1 cellular context compared by ENCODE assay signal in the genomic region with DNA sequence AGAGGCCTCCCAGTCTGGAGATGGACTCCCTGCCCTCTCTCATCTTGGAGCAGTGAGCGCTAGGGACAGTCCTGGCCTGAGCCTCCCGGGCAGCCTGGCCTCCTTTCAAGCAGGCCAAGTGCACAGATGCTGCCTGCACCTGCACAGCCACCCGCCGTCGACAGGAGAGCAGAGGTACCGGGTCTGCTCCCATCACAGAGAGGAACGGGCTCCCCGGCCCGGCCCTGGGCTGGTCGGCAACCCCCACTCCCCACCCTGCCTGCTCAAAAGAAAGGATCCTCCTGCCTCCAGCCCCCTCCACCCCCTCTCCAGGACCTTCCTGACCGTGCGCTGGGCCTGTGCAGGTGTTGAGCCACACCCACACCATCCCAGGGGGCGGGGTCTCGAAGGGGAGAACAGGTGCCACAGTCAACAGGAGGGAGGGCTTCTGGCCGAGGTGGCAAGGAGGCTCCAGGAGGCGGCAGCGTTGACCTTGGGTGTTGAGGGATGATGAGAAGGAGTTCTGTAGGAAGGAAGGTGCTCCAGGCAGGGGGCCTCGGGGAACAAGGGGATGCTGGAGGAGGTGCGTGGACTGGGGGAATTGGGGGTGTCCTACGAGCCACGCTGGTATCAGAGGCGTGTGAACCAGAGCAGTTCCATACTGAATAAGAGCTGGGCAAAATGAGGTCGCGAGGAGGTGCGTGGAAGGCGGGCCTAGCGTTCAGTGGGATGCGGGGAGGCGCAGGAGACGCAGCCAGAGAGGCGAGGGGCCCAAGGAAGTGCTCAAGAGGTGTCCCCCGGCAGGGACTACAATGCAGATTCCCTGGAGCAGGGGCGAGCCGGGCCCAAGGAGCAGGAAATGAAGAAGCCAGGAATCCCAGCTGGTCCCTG.
TF ChIP-seq lines count a peak whose summit lies in the region.

No MANE protein-coding gene starts in this region.

TF ChIP-seq in K562, 482 proteins besides CTCF, POLR2A, EP300 and RAD21 (continues in another document):
- TF ChIP-seq, protein P1, sequence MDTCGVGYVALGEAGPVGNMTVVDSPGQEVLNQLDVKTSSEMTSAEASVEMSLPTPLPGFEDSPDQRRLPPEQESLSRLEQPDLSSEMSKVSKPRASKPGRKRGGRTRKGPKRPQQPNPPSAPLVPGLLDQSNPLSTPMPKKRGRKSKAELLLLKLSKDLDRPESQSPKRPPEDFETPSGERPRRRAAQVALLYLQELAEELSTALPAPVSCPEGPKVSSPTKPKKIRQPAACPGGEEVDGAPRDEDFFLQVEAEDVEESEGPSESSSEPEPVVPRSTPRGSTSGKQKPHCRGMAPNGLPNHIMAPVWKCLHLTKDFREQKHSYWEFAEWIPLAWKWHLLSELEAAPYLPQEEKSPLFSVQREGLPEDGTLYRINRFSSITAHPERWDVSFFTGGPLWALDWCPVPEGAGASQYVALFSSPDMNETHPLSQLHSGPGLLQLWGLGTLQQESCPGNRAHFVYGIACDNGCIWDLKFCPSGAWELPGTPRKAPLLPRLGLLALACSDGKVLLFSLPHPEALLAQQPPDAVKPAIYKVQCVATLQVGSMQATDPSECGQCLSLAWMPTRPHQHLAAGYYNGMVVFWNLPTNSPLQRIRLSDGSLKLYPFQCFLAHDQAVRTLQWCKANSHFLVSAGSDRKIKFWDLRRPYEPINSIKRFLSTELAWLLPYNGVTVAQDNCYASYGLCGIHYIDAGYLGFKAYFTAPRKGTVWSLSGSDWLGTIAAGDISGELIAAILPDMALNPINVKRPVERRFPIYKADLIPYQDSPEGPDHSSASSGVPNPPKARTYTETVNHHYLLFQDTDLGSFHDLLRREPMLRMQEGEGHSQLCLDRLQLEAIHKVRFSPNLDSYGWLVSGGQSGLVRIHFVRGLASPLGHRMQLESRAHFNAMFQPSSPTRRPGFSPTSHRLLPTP (IDR thresholded peaks at IDR 0.05; ENCODE audit: borderline replicate concordance, extremely low read depth, insufficient read length), result no peak
- no peak for TF ChIP-seq BACH1 (tag; IDR thresholded peaks at IDR 0.05)
- no peak for TF ChIP-seq POLR3G (IDR thresholded peaks at IDR 0.05; ENCODE audit: extremely low read depth, insufficient read length, insufficient replicate concordance)
- peak in 1 of 2 experiments; percentile 20; a peak in 1 of 4 replicates for TF ChIP-seq MAZ (CRISPR knock-in tag; conservative IDR thresholded peaks at IDR 0.05 in 1 of 2, IDR thresholded peaks at IDR 0.05 in 1 of 2)
- TF ChIP-seq, protein P2, sequence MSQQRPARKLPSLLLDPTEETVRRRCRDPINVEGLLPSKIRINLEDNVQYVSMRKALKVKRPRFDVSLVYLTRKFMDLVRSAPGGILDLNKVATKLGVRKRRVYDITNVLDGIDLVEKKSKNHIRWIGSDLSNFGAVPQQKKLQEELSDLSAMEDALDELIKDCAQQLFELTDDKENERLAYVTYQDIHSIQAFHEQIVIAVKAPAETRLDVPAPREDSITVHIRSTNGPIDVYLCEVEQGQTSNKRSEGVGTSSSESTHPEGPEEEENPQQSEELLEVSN (IDR thresholded peaks at IDR 0.05; ENCODE audit: borderline replicate concordance in 1 of 2, extremely low read depth in 1 of 2, insufficient read depth in 1 of 2, insufficient read length in 1 of 2, low read depth in 1 of 2, low read length in 1 of 2, poor library complexity in 1 of 2, severe bottlenecking in 1 of 2), result no peak
- TF ChIP-seq, protein P3, sequence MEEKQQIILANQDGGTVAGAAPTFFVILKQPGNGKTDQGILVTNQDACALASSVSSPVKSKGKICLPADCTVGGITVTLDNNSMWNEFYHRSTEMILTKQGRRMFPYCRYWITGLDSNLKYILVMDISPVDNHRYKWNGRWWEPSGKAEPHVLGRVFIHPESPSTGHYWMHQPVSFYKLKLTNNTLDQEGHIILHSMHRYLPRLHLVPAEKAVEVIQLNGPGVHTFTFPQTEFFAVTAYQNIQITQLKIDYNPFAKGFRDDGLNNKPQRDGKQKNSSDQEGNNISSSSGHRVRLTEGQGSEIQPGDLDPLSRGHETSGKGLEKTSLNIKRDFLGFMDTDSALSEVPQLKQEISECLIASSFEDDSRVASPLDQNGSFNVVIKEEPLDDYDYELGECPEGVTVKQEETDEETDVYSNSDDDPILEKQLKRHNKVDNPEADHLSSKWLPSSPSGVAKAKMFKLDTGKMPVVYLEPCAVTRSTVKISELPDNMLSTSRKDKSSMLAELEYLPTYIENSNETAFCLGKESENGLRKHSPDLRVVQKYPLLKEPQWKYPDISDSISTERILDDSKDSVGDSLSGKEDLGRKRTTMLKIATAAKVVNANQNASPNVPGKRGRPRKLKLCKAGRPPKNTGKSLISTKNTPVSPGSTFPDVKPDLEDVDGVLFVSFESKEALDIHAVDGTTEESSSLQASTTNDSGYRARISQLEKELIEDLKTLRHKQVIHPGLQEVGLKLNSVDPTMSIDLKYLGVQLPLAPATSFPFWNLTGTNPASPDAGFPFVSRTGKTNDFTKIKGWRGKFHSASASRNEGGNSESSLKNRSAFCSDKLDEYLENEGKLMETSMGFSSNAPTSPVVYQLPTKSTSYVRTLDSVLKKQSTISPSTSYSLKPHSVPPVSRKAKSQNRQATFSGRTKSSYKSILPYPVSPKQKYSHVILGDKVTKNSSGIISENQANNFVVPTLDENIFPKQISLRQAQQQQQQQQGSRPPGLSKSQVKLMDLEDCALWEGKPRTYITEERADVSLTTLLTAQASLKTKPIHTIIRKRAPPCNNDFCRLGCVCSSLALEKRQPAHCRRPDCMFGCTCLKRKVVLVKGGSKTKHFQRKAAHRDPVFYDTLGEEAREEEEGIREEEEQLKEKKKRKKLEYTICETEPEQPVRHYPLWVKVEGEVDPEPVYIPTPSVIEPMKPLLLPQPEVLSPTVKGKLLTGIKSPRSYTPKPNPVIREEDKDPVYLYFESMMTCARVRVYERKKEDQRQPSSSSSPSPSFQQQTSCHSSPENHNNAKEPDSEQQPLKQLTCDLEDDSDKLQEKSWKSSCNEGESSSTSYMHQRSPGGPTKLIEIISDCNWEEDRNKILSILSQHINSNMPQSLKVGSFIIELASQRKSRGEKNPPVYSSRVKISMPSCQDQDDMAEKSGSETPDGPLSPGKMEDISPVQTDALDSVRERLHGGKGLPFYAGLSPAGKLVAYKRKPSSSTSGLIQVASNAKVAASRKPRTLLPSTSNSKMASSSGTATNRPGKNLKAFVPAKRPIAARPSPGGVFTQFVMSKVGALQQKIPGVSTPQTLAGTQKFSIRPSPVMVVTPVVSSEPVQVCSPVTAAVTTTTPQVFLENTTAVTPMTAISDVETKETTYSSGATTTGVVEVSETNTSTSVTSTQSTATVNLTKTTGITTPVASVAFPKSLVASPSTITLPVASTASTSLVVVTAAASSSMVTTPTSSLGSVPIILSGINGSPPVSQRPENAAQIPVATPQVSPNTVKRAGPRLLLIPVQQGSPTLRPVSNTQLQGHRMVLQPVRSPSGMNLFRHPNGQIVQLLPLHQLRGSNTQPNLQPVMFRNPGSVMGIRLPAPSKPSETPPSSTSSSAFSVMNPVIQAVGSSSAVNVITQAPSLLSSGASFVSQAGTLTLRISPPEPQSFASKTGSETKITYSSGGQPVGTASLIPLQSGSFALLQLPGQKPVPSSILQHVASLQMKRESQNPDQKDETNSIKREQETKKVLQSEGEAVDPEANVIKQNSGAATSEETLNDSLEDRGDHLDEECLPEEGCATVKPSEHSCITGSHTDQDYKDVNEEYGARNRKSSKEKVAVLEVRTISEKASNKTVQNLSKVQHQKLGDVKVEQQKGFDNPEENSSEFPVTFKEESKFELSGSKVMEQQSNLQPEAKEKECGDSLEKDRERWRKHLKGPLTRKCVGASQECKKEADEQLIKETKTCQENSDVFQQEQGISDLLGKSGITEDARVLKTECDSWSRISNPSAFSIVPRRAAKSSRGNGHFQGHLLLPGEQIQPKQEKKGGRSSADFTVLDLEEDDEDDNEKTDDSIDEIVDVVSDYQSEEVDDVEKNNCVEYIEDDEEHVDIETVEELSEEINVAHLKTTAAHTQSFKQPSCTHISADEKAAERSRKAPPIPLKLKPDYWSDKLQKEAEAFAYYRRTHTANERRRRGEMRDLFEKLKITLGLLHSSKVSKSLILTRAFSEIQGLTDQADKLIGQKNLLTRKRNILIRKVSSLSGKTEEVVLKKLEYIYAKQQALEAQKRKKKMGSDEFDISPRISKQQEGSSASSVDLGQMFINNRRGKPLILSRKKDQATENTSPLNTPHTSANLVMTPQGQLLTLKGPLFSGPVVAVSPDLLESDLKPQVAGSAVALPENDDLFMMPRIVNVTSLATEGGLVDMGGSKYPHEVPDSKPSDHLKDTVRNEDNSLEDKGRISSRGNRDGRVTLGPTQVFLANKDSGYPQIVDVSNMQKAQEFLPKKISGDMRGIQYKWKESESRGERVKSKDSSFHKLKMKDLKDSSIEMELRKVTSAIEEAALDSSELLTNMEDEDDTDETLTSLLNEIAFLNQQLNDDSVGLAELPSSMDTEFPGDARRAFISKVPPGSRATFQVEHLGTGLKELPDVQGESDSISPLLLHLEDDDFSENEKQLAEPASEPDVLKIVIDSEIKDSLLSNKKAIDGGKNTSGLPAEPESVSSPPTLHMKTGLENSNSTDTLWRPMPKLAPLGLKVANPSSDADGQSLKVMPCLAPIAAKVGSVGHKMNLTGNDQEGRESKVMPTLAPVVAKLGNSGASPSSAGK (IDR thresholded peaks at IDR 0.05), result no peak
- TF ChIP-seq JUNB (CRISPR knock-in tag; conservative IDR thresholded peaks at IDR 0.05), result no peak
- peak; percentile 43; the same call in 1 of the 2 replicates for TF ChIP-seq ZNF263 (CRISPR knock-in tag; IDR thresholded peaks at IDR 0.05; ENCODE audit: borderline replicate concordance)
- no peak for TF ChIP-seq ZNF3 (CRISPR knock-in tag; IDR thresholded peaks at IDR 0.05)
- TF ChIP-seq, protein P4, sequence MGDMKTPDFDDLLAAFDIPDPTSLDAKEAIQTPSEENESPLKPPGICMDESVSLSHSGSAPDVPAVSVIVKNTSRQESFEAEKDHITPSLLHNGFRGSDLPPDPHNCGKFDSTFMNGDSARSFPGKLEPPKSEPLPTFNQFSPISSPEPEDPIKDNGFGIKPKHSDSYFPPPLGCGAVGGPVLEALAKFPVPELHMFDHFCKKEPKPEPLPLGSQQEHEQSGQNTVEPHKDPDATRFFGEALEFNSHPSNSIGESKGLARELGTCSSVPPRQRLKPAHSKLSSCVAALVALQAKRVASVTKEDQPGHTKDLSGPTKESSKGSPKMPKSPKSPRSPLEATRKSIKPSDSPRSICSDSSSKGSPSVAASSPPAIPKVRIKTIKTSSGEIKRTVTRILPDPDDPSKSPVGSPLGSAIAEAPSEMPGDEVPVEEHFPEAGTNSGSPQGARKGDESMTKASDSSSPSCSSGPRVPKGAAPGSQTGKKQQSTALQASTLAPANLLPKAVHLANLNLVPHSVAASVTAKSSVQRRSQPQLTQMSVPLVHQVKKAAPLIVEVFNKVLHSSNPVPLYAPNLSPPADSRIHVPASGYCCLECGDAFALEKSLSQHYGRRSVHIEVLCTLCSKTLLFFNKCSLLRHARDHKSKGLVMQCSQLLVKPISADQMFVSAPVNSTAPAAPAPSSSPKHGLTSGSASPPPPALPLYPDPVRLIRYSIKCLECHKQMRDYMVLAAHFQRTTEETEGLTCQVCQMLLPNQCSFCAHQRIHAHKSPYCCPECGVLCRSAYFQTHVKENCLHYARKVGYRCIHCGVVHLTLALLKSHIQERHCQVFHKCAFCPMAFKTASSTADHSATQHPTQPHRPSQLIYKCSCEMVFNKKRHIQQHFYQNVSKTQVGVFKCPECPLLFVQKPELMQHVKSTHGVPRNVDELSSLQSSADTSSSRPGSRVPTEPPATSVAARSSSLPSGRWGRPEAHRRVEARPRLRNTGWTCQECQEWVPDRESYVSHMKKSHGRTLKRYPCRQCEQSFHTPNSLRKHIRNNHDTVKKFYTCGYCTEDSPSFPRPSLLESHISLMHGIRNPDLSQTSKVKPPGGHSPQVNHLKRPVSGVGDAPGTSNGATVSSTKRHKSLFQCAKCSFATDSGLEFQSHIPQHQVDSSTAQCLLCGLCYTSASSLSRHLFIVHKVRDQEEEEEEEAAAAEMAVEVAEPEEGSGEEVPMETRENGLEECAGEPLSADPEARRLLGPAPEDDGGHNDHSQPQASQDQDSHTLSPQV (IDR thresholded peaks at IDR 0.05), result no peak
- TF ChIP-seq ZNF217 (CRISPR knock-in tag; IDR thresholded peaks at IDR 0.05), result no peak
- no peak for TF ChIP-seq E2F3 (CRISPR knock-in tag; IDR thresholded peaks at IDR 0.05)
- no peak for TF ChIP-seq FOXJ3 (CRISPR knock-in tag; IDR thresholded peaks at IDR 0.05)
- TF ChIP-seq TCF3 (CRISPR knock-in tag; IDR thresholded peaks at IDR 0.05), result no peak
- TF ChIP-seq, protein P5, sequence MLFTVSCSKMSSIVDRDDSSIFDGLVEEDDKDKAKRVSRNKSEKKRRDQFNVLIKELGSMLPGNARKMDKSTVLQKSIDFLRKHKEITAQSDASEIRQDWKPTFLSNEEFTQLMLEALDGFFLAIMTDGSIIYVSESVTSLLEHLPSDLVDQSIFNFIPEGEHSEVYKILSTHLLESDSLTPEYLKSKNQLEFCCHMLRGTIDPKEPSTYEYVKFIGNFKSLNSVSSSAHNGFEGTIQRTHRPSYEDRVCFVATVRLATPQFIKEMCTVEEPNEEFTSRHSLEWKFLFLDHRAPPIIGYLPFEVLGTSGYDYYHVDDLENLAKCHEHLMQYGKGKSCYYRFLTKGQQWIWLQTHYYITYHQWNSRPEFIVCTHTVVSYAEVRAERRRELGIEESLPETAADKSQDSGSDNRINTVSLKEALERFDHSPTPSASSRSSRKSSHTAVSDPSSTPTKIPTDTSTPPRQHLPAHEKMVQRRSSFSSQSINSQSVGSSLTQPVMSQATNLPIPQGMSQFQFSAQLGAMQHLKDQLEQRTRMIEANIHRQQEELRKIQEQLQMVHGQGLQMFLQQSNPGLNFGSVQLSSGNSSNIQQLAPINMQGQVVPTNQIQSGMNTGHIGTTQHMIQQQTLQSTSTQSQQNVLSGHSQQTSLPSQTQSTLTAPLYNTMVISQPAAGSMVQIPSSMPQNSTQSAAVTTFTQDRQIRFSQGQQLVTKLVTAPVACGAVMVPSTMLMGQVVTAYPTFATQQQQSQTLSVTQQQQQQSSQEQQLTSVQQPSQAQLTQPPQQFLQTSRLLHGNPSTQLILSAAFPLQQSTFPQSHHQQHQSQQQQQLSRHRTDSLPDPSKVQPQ (CRISPR knock-in tag; IDR thresholded peaks at IDR 0.05; ENCODE audit: borderline replicate concordance), result no peak
- TF ChIP-seq PHF20 (IDR thresholded peaks at IDR 0.05; ENCODE audit: partially characterized antibody), result no peak
- TF ChIP-seq BRF1 (IDR thresholded peaks at IDR 0.05; ENCODE audit: borderline replicate concordance, extremely low read depth, insufficient read length), result no peak
- TF ChIP-seq, protein P6, sequence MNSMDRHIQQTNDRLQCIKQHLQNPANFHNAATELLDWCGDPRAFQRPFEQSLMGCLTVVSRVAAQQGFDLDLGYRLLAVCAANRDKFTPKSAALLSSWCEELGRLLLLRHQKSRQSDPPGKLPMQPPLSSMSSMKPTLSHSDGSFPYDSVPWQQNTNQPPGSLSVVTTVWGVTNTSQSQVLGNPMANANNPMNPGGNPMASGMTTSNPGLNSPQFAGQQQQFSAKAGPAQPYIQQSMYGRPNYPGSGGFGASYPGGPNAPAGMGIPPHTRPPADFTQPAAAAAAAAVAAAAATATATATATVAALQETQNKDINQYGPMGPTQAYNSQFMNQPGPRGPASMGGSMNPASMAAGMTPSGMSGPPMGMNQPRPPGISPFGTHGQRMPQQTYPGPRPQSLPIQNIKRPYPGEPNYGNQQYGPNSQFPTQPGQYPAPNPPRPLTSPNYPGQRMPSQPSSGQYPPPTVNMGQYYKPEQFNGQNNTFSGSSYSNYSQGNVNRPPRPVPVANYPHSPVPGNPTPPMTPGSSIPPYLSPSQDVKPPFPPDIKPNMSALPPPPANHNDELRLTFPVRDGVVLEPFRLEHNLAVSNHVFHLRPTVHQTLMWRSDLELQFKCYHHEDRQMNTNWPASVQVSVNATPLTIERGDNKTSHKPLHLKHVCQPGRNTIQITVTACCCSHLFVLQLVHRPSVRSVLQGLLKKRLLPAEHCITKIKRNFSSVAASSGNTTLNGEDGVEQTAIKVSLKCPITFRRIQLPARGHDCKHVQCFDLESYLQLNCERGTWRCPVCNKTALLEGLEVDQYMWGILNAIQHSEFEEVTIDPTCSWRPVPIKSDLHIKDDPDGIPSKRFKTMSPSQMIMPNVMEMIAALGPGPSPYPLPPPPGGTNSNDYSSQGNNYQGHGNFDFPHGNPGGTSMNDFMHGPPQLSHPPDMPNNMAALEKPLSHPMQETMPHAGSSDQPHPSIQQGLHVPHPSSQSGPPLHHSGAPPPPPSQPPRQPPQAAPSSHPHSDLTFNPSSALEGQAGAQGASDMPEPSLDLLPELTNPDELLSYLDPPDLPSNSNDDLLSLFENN (IDR thresholded peaks at IDR 0.05; ENCODE audit: low read depth in 2 of 2, low read length in 2 of 2), result no peak
- no peak for TF ChIP-seq ETV5 (CRISPR knock-in tag; IDR thresholded peaks at IDR 0.05; ENCODE audit: low read depth)
- no peak for TF ChIP-seq HMG20B (CRISPR knock-in tag; IDR thresholded peaks at IDR 0.05)
